ENCODE assay signal across 2 cellular contexts in the genomic region with DNA sequence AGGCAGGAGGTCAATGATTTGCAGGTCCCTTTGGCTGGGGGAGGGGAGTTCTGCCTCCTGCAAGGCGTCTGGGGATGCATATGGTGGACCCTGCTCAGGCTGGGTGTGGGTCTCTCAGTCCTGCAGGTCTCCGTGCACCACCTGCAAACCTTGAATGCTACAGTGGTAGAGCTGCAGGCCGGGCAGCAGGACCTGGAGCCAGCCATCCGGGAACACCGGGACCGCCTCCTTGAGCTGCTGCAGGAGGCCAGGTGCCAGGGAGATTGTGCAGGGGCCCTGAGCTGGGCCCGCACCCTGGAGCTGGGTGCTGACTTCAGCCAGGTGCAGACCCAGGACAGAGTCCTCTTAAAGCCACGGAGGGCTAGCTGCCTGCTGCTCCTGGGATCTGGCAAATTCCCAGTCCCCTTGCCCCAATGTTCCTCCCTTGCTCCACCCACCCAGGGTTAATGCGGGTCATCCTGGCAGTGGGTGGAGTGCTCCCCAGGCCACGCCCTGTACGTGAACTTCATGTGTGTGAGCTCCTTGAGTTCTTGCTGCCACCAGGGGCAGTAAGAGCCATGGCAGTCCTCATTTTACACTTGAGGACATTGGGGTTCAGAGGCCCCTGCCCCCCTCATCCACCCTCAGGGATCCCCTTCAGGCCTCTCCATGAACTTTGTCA.
TF ChIP-seq lines count a peak whose summit lies in the region.

No MANE protein-coding gene starts in this region.

TF ChIP-seq in HEK293T, 16 proteins besides CTCF, POLR2A, EP300 and RAD21 (continued from another document):
- TF ChIP-seq TARDBP (IDR thresholded peaks at IDR 0.05) (no peak), BHLHE40 (IDR thresholded peaks at IDR 0.05; ENCODE audit: borderline replicate concordance) (no peak), LEF1 (IDR thresholded peaks at IDR 0.05; ENCODE audit: borderline replicate concordance) (no peak)
- TF ChIP-seq, protein P1, sequence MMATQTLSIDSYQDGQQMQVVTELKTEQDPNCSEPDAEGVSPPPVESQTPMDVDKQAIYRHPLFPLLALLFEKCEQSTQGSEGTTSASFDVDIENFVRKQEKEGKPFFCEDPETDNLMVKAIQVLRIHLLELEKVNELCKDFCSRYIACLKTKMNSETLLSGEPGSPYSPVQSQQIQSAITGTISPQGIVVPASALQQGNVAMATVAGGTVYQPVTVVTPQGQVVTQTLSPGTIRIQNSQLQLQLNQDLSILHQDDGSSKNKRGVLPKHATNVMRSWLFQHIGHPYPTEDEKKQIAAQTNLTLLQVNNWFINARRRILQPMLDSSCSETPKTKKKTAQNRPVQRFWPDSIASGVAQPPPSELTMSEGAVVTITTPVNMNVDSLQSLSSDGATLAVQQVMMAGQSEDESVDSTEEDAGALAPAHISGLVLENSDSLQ (IDR thresholded peaks at IDR 0.05) = no peak

TF ChIP-seq in GM12878, 131 proteins besides CTCF, POLR2A, EP300 and RAD21 (continued from another document):
- TF ChIP-seq, protein P2, sequence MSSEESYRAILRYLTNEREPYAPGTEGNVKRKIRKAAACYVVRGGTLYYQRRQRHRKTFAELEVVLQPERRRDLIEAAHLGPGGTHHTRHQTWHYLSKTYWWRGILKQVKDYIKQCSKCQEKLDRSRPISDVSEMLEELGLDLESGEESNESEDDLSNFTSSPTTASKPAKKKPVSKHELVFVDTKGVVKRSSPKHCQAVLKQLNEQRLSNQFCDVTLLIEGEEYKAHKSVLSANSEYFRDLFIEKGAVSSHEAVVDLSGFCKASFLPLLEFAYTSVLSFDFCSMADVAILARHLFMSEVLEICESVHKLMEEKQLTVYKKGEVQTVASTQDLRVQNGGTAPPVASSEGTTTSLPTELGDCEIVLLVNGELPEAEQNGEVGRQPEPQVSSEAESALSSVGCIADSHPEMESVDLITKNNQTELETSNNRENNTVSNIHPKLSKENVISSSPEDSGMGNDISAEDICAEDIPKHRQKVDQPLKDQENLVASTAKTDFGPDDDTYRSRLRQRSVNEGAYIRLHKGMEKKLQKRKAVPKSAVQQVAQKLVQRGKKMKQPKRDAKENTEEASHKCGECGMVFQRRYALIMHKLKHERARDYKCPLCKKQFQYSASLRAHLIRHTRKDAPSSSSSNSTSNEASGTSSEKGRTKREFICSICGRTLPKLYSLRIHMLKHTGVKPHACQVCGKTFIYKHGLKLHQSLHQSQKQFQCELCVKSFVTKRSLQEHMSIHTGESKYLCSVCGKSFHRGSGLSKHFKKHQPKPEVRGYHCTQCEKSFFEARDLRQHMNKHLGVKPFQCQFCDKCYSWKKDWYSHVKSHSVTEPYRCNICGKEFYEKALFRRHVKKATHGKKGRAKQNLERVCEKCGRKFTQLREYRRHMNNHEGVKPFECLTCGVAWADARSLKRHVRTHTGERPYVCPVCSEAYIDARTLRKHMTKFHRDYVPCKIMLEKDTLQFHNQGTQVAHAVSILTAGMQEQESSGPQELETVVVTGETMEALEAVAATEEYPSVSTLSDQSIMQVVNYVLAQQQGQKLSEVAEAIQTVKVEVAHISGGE (CRISPR knock-in tag; IDR thresholded peaks at IDR 0.05) = no peak
- TF ChIP-seq YBX1 (IDR thresholded peaks at IDR 0.05) = no peak
- TF ChIP-seq, protein P3, sequence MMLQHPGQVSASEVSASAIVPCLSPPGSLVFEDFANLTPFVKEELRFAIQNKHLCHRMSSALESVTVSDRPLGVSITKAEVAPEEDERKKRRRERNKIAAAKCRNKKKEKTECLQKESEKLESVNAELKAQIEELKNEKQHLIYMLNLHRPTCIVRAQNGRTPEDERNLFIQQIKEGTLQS (IDR thresholded peaks at IDR 0.05; ENCODE audit: borderline replicate concordance, extremely low read depth, low read depth, low read length) = no peak
- no peak for TF ChIP-seq HDGF (IDR thresholded peaks at IDR 0.05)
- no peak for TF ChIP-seq EGR1 (IDR thresholded peaks at IDR 0.05; ENCODE audit: borderline replicate concordance in 1 of 2, low read depth in 2 of 2, low read length in 2 of 2)
- TF ChIP-seq, protein P4, sequence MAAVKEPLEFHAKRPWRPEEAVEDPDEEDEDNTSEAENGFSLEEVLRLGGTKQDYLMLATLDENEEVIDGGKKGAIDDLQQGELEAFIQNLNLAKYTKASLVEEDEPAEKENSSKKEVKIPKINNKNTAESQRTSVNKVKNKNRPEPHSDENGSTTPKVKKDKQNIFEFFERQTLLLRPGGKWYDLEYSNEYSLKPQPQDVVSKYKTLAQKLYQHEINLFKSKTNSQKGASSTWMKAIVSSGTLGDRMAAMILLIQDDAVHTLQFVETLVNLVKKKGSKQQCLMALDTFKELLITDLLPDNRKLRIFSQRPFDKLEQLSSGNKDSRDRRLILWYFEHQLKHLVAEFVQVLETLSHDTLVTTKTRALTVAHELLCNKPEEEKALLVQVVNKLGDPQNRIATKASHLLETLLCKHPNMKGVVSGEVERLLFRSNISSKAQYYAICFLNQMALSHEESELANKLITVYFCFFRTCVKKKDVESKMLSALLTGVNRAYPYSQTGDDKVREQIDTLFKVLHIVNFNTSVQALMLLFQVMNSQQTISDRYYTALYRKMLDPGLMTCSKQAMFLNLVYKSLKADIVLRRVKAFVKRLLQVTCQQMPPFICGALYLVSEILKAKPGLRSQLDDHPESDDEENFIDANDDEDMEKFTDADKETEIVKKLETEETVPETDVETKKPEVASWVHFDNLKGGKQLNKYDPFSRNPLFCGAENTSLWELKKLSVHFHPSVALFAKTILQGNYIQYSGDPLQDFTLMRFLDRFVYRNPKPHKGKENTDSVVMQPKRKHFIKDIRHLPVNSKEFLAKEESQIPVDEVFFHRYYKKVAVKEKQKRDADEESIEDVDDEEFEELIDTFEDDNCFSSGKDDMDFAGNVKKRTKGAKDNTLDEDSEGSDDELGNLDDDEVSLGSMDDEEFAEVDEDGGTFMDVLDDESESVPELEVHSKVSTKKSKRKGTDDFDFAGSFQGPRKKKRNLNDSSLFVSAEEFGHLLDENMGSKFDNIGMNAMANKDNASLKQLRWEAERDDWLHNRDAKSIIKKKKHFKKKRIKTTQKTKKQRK (IDR thresholded peaks at IDR 0.05; ENCODE audit: low read depth, low read length) = no peak
- TF ChIP-seq, protein P5, sequence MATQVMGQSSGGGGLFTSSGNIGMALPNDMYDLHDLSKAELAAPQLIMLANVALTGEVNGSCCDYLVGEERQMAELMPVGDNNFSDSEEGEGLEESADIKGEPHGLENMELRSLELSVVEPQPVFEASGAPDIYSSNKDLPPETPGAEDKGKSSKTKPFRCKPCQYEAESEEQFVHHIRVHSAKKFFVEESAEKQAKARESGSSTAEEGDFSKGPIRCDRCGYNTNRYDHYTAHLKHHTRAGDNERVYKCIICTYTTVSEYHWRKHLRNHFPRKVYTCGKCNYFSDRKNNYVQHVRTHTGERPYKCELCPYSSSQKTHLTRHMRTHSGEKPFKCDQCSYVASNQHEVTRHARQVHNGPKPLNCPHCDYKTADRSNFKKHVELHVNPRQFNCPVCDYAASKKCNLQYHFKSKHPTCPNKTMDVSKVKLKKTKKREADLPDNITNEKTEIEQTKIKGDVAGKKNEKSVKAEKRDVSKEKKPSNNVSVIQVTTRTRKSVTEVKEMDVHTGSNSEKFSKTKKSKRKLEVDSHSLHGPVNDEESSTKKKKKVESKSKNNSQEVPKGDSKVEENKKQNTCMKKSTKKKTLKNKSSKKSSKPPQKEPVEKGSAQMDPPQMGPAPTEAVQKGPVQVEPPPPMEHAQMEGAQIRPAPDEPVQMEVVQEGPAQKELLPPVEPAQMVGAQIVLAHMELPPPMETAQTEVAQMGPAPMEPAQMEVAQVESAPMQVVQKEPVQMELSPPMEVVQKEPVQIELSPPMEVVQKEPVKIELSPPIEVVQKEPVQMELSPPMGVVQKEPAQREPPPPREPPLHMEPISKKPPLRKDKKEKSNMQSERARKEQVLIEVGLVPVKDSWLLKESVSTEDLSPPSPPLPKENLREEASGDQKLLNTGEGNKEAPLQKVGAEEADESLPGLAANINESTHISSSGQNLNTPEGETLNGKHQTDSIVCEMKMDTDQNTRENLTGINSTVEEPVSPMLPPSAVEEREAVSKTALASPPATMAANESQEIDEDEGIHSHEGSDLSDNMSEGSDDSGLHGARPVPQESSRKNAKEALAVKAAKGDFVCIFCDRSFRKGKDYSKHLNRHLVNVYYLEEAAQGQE (IDR thresholded peaks at IDR 0.05; ENCODE audit: low read depth, low read length) = no peak
- TF ChIP-seq TCF3 (IDR thresholded peaks at IDR 0.05; ENCODE audit: borderline replicate concordance, insufficient read depth, low read depth, low read length) = no peak
- no peak for TF ChIP-seq SPI1 (IDR thresholded peaks at IDR 0.05; ENCODE audit: borderline replicate concordance, insufficient read depth, low read depth, low read length)
- TF ChIP-seq, protein P6, sequence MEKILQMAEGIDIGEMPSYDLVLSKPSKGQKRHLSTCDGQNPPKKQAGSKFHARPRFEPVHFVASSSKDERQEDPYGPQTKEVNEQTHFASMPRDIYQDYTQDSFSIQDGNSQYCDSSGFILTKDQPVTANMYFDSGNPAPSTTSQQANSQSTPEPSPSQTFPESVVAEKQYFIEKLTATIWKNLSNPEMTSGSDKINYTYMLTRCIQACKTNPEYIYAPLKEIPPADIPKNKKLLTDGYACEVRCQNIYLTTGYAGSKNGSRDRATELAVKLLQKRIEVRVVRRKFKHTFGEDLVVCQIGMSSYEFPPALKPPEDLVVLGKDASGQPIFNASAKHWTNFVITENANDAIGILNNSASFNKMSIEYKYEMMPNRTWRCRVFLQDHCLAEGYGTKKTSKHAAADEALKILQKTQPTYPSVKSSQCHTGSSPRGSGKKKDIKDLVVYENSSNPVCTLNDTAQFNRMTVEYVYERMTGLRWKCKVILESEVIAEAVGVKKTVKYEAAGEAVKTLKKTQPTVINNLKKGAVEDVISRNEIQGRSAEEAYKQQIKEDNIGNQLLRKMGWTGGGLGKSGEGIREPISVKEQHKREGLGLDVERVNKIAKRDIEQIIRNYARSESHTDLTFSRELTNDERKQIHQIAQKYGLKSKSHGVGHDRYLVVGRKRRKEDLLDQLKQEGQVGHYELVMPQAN (conservative IDR thresholded peaks at IDR 0.05) = no peak
- TF ChIP-seq HDAC2 (IDR thresholded peaks at IDR 0.05) = no peak
- no peak for TF ChIP-seq SIX5 (IDR thresholded peaks at IDR 0.05; ENCODE audit: low read depth, low read length, severe bottlenecking)
- no peak for TF ChIP-seq HDAC6 (IDR thresholded peaks at IDR 0.05; ENCODE audit: unreplicated experiment)
